Comparison of ENCODE assay signal across 17 cellular contexts in the genomic region with DNA sequence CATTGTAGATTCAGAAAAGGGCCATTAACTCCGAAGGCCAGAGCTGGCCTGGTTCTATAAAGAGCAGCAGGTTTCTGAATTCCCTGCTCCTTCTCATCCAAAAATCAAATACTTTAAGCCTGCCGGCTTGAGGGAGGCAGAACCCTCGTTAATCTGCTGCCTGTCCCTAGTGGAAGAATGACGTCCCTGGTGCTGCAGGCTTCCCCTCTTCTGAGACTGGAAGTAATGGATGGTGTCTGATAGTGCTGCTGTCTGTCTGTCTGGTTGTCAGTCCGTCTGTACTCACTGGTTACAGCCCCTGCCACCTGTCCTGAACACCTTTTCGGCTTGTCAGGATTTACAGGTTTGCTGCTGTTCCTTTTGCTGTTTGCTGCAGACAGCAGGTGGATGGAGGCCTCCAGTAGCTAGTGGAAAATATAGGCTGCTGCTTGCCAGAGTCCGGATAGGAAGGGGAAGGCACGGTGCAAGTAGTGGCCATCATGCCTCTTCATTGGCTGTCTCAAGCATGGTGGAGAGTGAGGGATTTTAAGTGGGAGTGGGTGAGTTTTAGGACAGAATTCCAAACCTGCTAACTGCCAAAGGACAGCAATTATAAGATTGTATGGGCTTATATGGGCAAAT.
"Had no signal": no experiment of that assay in that cellular context is flagged by ENCODE, and none has a peak within 500 bp of the region (broad histone marks: within the 10 kb centered on the region; RNA-seq: fewer than 3 reads in every experiment).

No MANE protein-coding gene starts in this region.

- H3K36me3 Mint-ChIP-seq: stimulated activated memory B cell treated with anti-CD40 and anti-IgM and Interleukin-4, amounts not matched to agents 10 μg/mL and 1 μg/mL and 100 μg/mL, for 72 hours; WTC11 had no signal

- H3K9me3 ChIP-seq: body of pancreas, prostate gland, right lobe of liver, transverse colon had no signal

- H3K27me3 ChIP-seq: body of pancreas, right lobe of liver had no signal

- H3K9me3 Mint-ChIP-seq: activated naive CD4-positive, alpha-beta T cell treated with anti-CD3 and anti-CD28 coated beads, Interleukin-2, amount 50 U/mL, for 24 hours; dendritic cell treated with granulocyte-macrophage colony-stimulating factor and Interleukin-4, amounts not matched to agents 40 ng/mL and 50 ng/mL, for 4 days; stimulated activated memory B cell treated with anti-CD40 and anti-IgM and Interleukin-4, amounts not matched to agents 10 μg/mL and 1 μg/mL and 100 μg/mL, for 72 hours; T-helper 1 cell treated with Interleukin-12 subunit alpha and Interleukin-12 subunit beta and Interleukin-4 antibody, amounts not matched to agents 30 μg/mL and 1 μg/mL, for 36 hours; WTC11 had no signal

- H3K4me3 ChIP-seq: body of pancreas, lung, prostate gland, right lobe of liver, transverse colon had no signal

- H3K4me1 Mint-ChIP-seq: immature natural killer cell, WTC11 had no signal

- ATAC-seq: body of pancreas, esophagus mucosa, left cardiac atrium, WTC11 had no signal

- H3K27ac Mint-ChIP-seq: activated naive CD4-positive, alpha-beta T cell treated with anti-CD3 and anti-CD28 coated beads, Interleukin-2, amount 50 U/mL, for 24 hours; dendritic cell treated with granulocyte-macrophage colony-stimulating factor and Interleukin-4, amounts not matched to agents 40 ng/mL and 50 ng/mL, for 4 days; immature natural killer cell; stimulated activated memory B cell treated with anti-CD40 and anti-IgM and Interleukin-4, amounts not matched to agents 10 μg/mL and 1 μg/mL and 100 μg/mL, for 72 hours; T-helper 1 cell treated with Interleukin-12 subunit alpha and Interleukin-12 subunit beta and Interleukin-4 antibody, amounts not matched to agents 30 μg/mL and 1 μg/mL, for 36 hours; WTC11 had no signal

- DNase-seq: activated CD4-positive, alpha-beta T cell treated with anti-CD3 and anti-CD28 coated beads for 48 hours; amniotic stem cell; body of pancreas; immature natural killer cell; left cardiac atrium; midbrain; right lobe of liver; transverse colon had no signal

- H3K4me3 Mint-ChIP-seq: activated naive CD4-positive, alpha-beta T cell treated with anti-CD3 and anti-CD28 coated beads, Interleukin-2, amount 50 U/mL, for 24 hours; central memory CD8-positive, alpha-beta T cell; dendritic cell treated with granulocyte-macrophage colony-stimulating factor and Interleukin-4, amounts not matched to agents 40 ng/mL and 50 ng/mL, for 4 days; immature natural killer cell; stimulated activated memory B cell treated with anti-CD40 and anti-IgM and Interleukin-4, amounts not matched to agents 10 μg/mL and 1 μg/mL and 100 μg/mL, for 72 hours; T-helper 1 cell treated with Interleukin-12 subunit alpha and Interleukin-12 subunit beta and Interleukin-4 antibody, amounts not matched to agents 30 μg/mL and 1 μg/mL, for 36 hours; WTC11 had no signal

- H3K36me3 ChIP-seq: prostate gland, right lobe of liver, transverse colon had no signal

- H3K27ac ChIP-seq: body of pancreas, prostate gland, right lobe of liver, transverse colon had no signal
